ENCODE assay signal across 35 cellular contexts in the genomic region with DNA sequence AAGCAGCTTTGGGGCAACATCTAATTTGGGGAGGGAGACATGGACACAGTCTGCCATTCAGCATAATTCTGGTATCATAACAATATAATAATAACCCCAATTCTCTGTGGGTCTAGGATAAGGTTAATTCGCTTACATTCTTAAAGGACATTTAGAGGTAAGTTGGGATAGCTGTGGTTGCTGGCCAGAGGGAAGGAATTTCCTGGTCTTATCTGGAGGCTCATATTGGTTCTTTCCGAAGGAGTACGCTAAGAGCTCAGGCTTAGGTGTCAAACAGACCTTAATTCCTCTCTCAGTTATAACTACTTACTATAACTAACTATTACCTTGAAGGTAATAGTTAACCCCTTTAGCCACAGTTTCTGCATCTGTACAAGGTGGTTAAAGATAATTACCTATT.
"Had no signal": no experiment of that assay in that cellular context is flagged by ENCODE, and none has a peak within 500 bp of the region (broad histone marks: within the 10 kb centered on the region; RNA-seq: fewer than 3 reads in every experiment).

No MANE protein-coding gene starts in this region.

- H3K36me3 Mint-ChIP-seq: activated CD4-positive, alpha-beta memory T cell treated with anti-CD3 and anti-CD28 coated beads for 36 hours; activated naive CD4-positive, alpha-beta T cell treated with anti-CD3 and anti-CD28 coated beads, Interleukin-2, amount 10 ng/mL, durations not matched to agents 7 days and 5 days; activated naive CD4-positive, alpha-beta T cell treated with anti-CD3 and anti-CD28 coated beads, Interleukin-2, amount 50 U/mL, for 72 hours; brain had no signal

- H3K4me3 Mint-ChIP-seq: activated CD4-positive, alpha-beta memory T cell treated with anti-CD3 and anti-CD28 coated beads for 36 hours; activated CD4-positive, alpha-beta T cell treated with anti-CD3 and anti-CD28 coated beads for 36 hours; activated CD4-positive, alpha-beta T cell treated with anti-CD3 and anti-CD28 coated beads, Interleukin-2, amount 10 ng/mL, durations not matched to agents 24 days and 14 days; activated naive CD4-positive, alpha-beta T cell treated with anti-CD3 and anti-CD28 coated beads, Interleukin-2, amount 10 ng/mL, durations not matched to agents 7 days and 5 days; activated naive CD8-positive, alpha-beta T cell treated with anti-CD3 and anti-CD28 coated beads, Interleukin-2, amount 10 ng/mL, durations not matched to agents 7 days and 5 days; activated T-cell treated with anti-CD3 and anti-CD28 coated beads, Interleukin-2, amount 50 U/mL, for 24 hours; activated T-cell treated with anti-CD3 and anti-CD28 coated beads, Interleukin-2, amount 50 U/mL, for 72 hours; brain; dendritic cell treated with granulocyte-macrophage colony-stimulating factor and Interleukin-4, amounts not matched to agents 40 ng/mL and 50 ng/mL, for 4 days; T-helper 17 cell; T-helper 2 cell treated with Interferon-gamma antibody and Interleukin-4, amounts not matched to agents 5 μg/mL and 100 μg/mL, for 36 hours had no signal

- H3K36me3 ChIP-seq: breast epithelium, cardiac muscle cell, esophagus squamous epithelium, WERI-Rb-1 had no signal

- DNase-seq: activated CD4-positive, alpha-beta memory T cell treated with anti-CD3 and anti-CD28 coated beads for 36 hours; activated CD4-positive, alpha-beta T cell treated with anti-CD3 and anti-CD28 coated beads for 36 hours; activated CD4-positive, alpha-beta T cell treated with anti-CD3 and anti-CD28 coated beads, Interleukin-2, amount 10 ng/mL, durations not matched to agents 24 days and 14 days; activated CD4-positive, CD25-positive, alpha-beta regulatory T cell; activated CD4-positive, CD25-positive, alpha-beta regulatory T cell treated with anti-CD3 and anti-CD28 coated beads, Interleukin-2, amount 50 U/mL, for 72 hours; activated CD8-positive, alpha-beta memory T cell treated with anti-CD3 and anti-CD28 coated beads, Interleukin-2, amount 50 U/mL, for 48 hours; activated gamma-delta T cell; activated naive CD4-positive, alpha-beta T cell; activated naive CD4-positive, alpha-beta T cell treated with anti-CD3 and anti-CD28 coated beads, Interleukin-2, amount 10 ng/mL, durations not matched to agents 7 days and 5 days; activated naive CD8-positive, alpha-beta T cell treated with anti-CD3 and anti-CD28 coated beads, Interleukin-2, amount 10 ng/mL, durations not matched to agents 7 days and 5 days; activated T-cell treated with anti-CD3 and anti-CD28 coated beads for 4 hours; activated T-cell treated with anti-CD3 and anti-CD28 coated beads, Interleukin-2, amount 50 U/mL, for 24 hours; activated T-cell treated with anti-CD3 and anti-CD28 coated beads, Interleukin-2, amount 50 U/mL, for 72 hours; amniotic stem cell; anterior cingulate cortex; central memory CD4-positive, alpha-beta T cell; cerebellar nuclear complex; dorsolateral prefrontal cortex; effector memory CD4-positive, alpha-beta T cell; esophagus squamous epithelium; foreskin fibroblast; head of caudate nucleus; hippocampal formation; T-helper 1 cell; T-helper 17 cell; T1000; WERI-Rb-1 had no signal

- H3K27me3 ChIP-seq: breast epithelium, cardiac muscle cell, dorsolateral prefrontal cortex had no signal

- H3K9me3 Mint-ChIP-seq: activated CD4-positive, alpha-beta memory T cell treated with anti-CD3 and anti-CD28 coated beads for 36 hours; activated CD4-positive, alpha-beta T cell treated with anti-CD3 and anti-CD28 coated beads, Interleukin-2, amount 10 ng/mL, durations not matched to agents 24 days and 14 days; activated naive CD4-positive, alpha-beta T cell treated with anti-CD3 and anti-CD28 coated beads, Interleukin-2, amount 10 ng/mL, durations not matched to agents 7 days and 5 days; activated naive CD4-positive, alpha-beta T cell treated with anti-CD3 and anti-CD28 coated beads, Interleukin-2, amount 50 U/mL, for 72 hours; activated T-cell treated with anti-CD3 and anti-CD28 coated beads, Interleukin-2, amount 50 U/mL, for 24 hours; activated T-cell treated with anti-CD3 and anti-CD28 coated beads, Interleukin-2, amount 50 U/mL, for 72 hours; dendritic cell treated with granulocyte-macrophage colony-stimulating factor and Interleukin-4, amounts not matched to agents 40 ng/mL and 50 ng/mL, for 4 days; T-helper 2 cell treated with Interferon-gamma antibody and Interleukin-4, amounts not matched to agents 5 μg/mL and 100 μg/mL, for 36 hours had no signal

- H3K9me3 ChIP-seq: breast epithelium, esophagus squamous epithelium had no signal

- H3K27ac Mint-ChIP-seq: activated CD4-positive, alpha-beta memory T cell treated with anti-CD3 and anti-CD28 coated beads for 36 hours; activated CD4-positive, alpha-beta T cell treated with anti-CD3 and anti-CD28 coated beads for 36 hours; activated CD4-positive, alpha-beta T cell treated with anti-CD3 and anti-CD28 coated beads, Interleukin-2, amount 10 ng/mL, durations not matched to agents 24 days and 14 days; activated naive CD4-positive, alpha-beta T cell treated with anti-CD3 and anti-CD28 coated beads, Interleukin-2, amount 10 ng/mL, durations not matched to agents 7 days and 5 days; activated naive CD4-positive, alpha-beta T cell treated with anti-CD3 and anti-CD28 coated beads, Interleukin-2, amount 50 U/mL, for 72 hours; activated naive CD8-positive, alpha-beta T cell treated with anti-CD3 and anti-CD28 coated beads, Interleukin-2, amount 10 ng/mL, durations not matched to agents 7 days and 5 days; activated T-cell treated with anti-CD3 and anti-CD28 coated beads, Interleukin-2, amount 50 U/mL, for 24 hours; activated T-cell treated with anti-CD3 and anti-CD28 coated beads, Interleukin-2, amount 50 U/mL, for 72 hours; brain; dendritic cell treated with granulocyte-macrophage colony-stimulating factor and Interleukin-4, amounts not matched to agents 40 ng/mL and 50 ng/mL, for 4 days; T-helper 17 cell; T-helper 2 cell treated with Interferon-gamma antibody and Interleukin-4, amounts not matched to agents 5 μg/mL and 100 μg/mL, for 36 hours had no signal

- H3K4me1 Mint-ChIP-seq: activated CD4-positive, alpha-beta T cell treated with anti-CD3 and anti-CD28 coated beads for 36 hours; activated naive CD4-positive, alpha-beta T cell treated with anti-CD3 and anti-CD28 coated beads, Interleukin-2, amount 10 ng/mL, durations not matched to agents 7 days and 5 days; activated naive CD8-positive, alpha-beta T cell treated with anti-CD3 and anti-CD28 coated beads, Interleukin-2, amount 10 ng/mL, durations not matched to agents 7 days and 5 days; brain had no signal

- H3K4me3 ChIP-seq: breast epithelium, cardiac muscle cell, coronary artery, dorsolateral prefrontal cortex, esophagus squamous epithelium had no signal

- H3K27ac ChIP-seq: breast epithelium, cardiac muscle cell, coronary artery, dorsolateral prefrontal cortex, epithelial cell of prostate, esophagus squamous epithelium, WERI-Rb-1 had no signal

- H3K4me1 ChIP-seq: breast epithelium, esophagus squamous epithelium had no signal

- ATAC-seq: activated CD4-positive, alpha-beta T cell treated with anti-CD3 and anti-CD28 coated beads for 36 hours; activated naive CD4-positive, alpha-beta T cell treated with anti-CD3 and anti-CD28 coated beads, Interleukin-2, amount 50 U/mL, for 72 hours; activated T-cell treated with anti-CD3 and anti-CD28 coated beads, Interleukin-2, amount 50 U/mL, for 72 hours; T-helper 17 cell had no signal
